Comparison of ENCODE assay signal across 8 cellular contexts in genomic region chr19:34171877-34172660, GRCh38. TPM values are rescaled to one million over a fixed set of nuclear protein-coding genes. Genes with fewer than 3 reads are reported as not detected.
DNase-seq lines count a peak whose midpoint lies in the region; ATAC-seq and TF ChIP-seq lines count a peak whose summit lies in the region.

LSM14A (plus strand) TSS chr19:34172504; CDS start chr19:34172643, 139 bp downstream.

- H3K27ac ChIP-seq in colonic mucosa, result peak within 1 kb of the TSS; percentile 99

- H3K4me3 ChIP-seq in AG10803 (ENCODE audit: low read length), result peak within 1 kb of the TSS; percentile 87
- peak within 1 kb of the TSS; percentile 92 for H3K4me3 ChIP-seq in colonic mucosa

- ATAC-seq in GM19035 (IDR thresholded peaks at IDR 0.05; ENCODE audit: unreplicated experiment) (peak; percentile 72), HG03342 (IDR thresholded peaks at IDR 0.05; ENCODE audit: unreplicated experiment) (peak; percentile 64), left colon (peak; percentile 89)

- peak within 1 kb of the TSS; percentile 98 to 100 for H3K9ac ChIP-seq in colonic mucosa (ENCODE audit: low read depth in 2 of 2, low read length in 2 of 2)

- TF ChIP-seq CTCF in AG10803 (conservative IDR thresholded peaks at IDR 0.05; ENCODE audit: low read length) (no peak), colonic mucosa (IDR thresholded peaks at IDR 0.05) (no peak)

- intact Hi-C loops in colonic mucosa (cut with DNase I) (no loop called here), left colon (cut with DNase I, micrococcal nuclease) (no loop called here)

- H3K4me1 ChIP-seq in colonic mucosa, result peaks cover 24% of the 10 kb centered on the region

- H3K27me3 ChIP-seq in colonic mucosa, result no peaks in the 10 kb centered on the region

- DNase-seq in AG10803 (ENCODE audit: low read depth) (peak; percentile 91), NCI-H510A (lab: John Stamatoyannopoulos, UW) (peak; percentile 69), colonic mucosa (peak; percentile 90), left colon (peak; percentile 90 to 94)
- DNase-seq in activated CD4-positive, alpha-beta T cell treated with anti-CD3 and anti-CD28 coated beads for 48 hours, result peak; percentile 92
- peak; percentile 88 to 89 for DNase-seq in stimulated activated CD4-positive, alpha-beta T cell treated with anti-CD3 and anti-CD28 coated beads, Interleukin-1b, Interleukin-23, amount 100 ng/mL, for 4 hours (ENCODE audit: low read depth in 2 of 2)

- H3K36me3 ChIP-seq in colonic mucosa, result no peaks in the 10 kb centered on the region

- H3K9me3 ChIP-seq in colonic mucosa, result no peaks in the 10 kb centered on the region

RNA-seq across cellular contexts. Expression of gene LSM14A, which starts in this region (rescaled TPM):
- 100 to 1,000 TPM in 1 of 2 donors, 10 to 100 TPM in 1; 80.5 to 105 TPM for total RNA-seq in colonic mucosa
- 10 to 100 TPM; 78.2 to 79.0 TPM for total RNA-seq in left colon

Comparison
In these comparisons a context has a peak if more than half of its experiments do, and no peak if none do; other contexts are left out.
1. Peak in every context shown above with its lines: DNase-seq, ATAC-seq, H3K4me3 ChIP-seq and H3K27ac ChIP-seq.